In the genomic region with DNA sequence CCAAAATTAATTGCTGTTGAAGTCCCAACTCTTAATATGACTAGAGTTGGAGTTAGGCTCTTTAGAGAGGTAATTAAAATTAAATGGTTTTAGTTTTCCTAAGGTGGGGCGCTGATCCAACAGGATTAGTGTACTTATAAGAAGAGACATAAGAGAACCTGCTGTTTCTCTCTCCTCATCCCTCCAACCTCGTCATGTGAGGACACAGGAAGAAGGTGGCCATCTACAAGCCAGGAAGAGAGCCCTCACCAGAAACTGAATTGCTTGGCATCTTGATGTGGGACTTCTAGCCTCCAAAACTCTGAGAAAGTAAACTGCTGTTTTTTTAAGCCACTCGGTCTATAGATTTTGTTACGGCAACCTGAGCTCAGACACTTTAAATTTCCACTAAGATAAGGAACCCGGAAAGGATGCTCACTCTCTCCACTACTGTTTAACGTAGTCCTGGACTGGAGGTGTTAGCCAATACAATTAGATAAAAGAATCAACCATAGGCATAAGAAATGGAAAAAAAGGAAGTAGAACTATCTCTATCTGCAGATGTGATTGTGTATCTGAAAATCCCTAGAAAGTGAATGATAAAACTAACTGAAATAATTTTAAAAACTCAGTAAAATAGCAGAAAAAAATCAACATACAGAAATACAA, we compare ENCODE assay signal across 1 cellular context.
TF ChIP-seq lines count a peak whose summit lies in the region.

No MANE protein-coding gene starts in this region.

TF ChIP-seq in GM12878, 131 proteins besides CTCF, POLR2A, EP300 and RAD21:
- TF ChIP-seq, protein P1, sequence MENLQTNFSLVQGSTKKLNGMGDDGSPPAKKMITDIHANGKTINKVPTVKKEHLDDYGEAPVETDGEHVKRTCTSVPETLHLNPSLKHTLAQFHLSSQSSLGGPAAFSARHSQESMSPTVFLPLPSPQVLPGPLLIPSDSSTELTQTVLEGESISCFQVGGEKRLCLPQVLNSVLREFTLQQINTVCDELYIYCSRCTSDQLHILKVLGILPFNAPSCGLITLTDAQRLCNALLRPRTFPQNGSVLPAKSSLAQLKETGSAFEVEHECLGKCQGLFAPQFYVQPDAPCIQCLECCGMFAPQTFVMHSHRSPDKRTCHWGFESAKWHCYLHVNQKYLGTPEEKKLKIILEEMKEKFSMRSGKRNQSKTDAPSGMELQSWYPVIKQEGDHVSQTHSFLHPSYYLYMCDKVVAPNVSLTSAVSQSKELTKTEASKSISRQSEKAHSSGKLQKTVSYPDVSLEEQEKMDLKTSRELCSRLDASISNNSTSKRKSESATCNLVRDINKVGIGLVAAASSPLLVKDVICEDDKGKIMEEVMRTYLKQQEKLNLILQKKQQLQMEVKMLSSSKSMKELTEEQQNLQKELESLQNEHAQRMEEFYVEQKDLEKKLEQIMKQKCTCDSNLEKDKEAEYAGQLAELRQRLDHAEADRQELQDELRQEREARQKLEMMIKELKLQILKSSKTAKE (IDR thresholded peaks at IDR 0.05; ENCODE audit: low read depth, poor library complexity, severe bottlenecking), result no peak
- no peak for TF ChIP-seq SRF (IDR thresholded peaks at IDR 0.05; ENCODE audit: low read depth in 2 of 2, low read length in 2 of 2)
- TF ChIP-seq CREM (IDR thresholded peaks at IDR 0.05; ENCODE audit: low read depth), result no peak
- no peak for TF ChIP-seq ESRRA (IDR thresholded peaks at IDR 0.05; ENCODE audit: low read length)
- no peak for TF ChIP-seq TCF12 (IDR thresholded peaks at IDR 0.05; ENCODE audit: low read depth, low read length)
